8 cellular contexts compared by ENCODE assay signal in genomic region chr6:16759181-16759645, GRCh38. TPM values are rescaled to one million over a fixed set of nuclear protein-coding genes. Genes with fewer than 3 reads are reported as not detected.
DNase-seq lines count a peak whose midpoint lies in the region; ATAC-seq and TF ChIP-seq lines count a peak whose summit lies in the region.

No MANE protein-coding gene starts in this region.

- no peak for DNase-seq in astrocyte of the cerebellum (ENCODE audit: low read depth)
- peak; percentile 36 for DNase-seq in kidney glomerular epithelial cell (lab: John Stamatoyannopoulos, UW)
- no peak for DNase-seq in iPS-NIHi11 (ENCODE audit: low spot score)
- no peak for DNase-seq in GM13976 (ENCODE audit: low spot score)

- no peak for ATAC-seq in GM18505 (IDR thresholded peaks at IDR 0.05; ENCODE audit: unreplicated experiment)

- WGBS in HUES64 = under 1% methylated on average over 8 of the region's 8 CpGs

- no peak for TF ChIP-seq POLR2A in GM18505 (IDR thresholded peaks at IDR 0.05; ENCODE audit: borderline replicate concordance, extremely low read depth, insufficient read depth, insufficient read length)

- TF ChIP-seq CTCF in astrocyte of the cerebellum (IDR thresholded peaks at IDR 0.05; ENCODE audit: low read depth, low read length, missing control alignments) (no peak), GM13976 (IDR thresholded peaks at IDR 0.05; ENCODE audit: borderline replicate concordance, control extremely low read depth, extremely low read depth, insufficient read depth, missing control alignments) (no peak)

- peak overlapping the region; percentile 79 to 94 (median 84) for H3K4me2 ChIP-seq in BLaER1 treated with 17β-estradiol and CSF1 and Interleukin-3, amounts not matched to agents 10 nM and 100 nM

- peaks cover 0 to 44% (median 8%) of the 10 kb centered on the region in 11 experiments; a peak in 10 of 22 replicates for H4K20me1 ChIP-seq in BLaER1 treated with 17β-estradiol and CSF1 and Interleukin-3, amounts not matched to agents 10 nM and 100 nM

- peak overlapping the region; percentile 75 to 94 (median 84) for H3K4me3 ChIP-seq in BLaER1 treated with 17β-estradiol and CSF1 and Interleukin-3, amounts not matched to agents 10 nM and 100 nM
- peak overlapping the region; percentile 87 for H3K4me3 ChIP-seq in HUES64 (ENCODE audit: low read length)
- peak overlapping the region; percentile 90 for H3K4me3 ChIP-seq in astrocyte of the cerebellum (ENCODE audit: low read depth, low read length)
- peak overlapping the region; percentile 86 to 93 (median 90) for H3K4me3 ChIP-seq in subcutaneous abdominal adipose tissue (ENCODE audit: low read depth in 1 of 5, low read length in 5 of 5)

- H3K36me3 ChIP-seq in BLaER1 treated with 17β-estradiol and CSF1 and Interleukin-3, amounts not matched to agents 10 nM and 100 nM = peaks cover 0 to 7% (median 0%) of the 10 kb centered on the region in 11 experiments; a peak in 2 of 22 replicates
- H3K36me3 ChIP-seq in HUES64 (ENCODE audit: insufficient read depth, low read length) = no peaks in the 10 kb centered on the region
- H3K36me3 ChIP-seq in subcutaneous abdominal adipose tissue (ENCODE audit: control insufficient read depth in 5 of 5, insufficient read depth in 5 of 5, low read length in 5 of 5) = no peaks in the 10 kb centered on the region

- peaks cover 0 to 18% (median 0%) of the 10 kb centered on the region in 11 experiments; a peak in 6 of 22 replicates for H3K27me3 ChIP-seq in BLaER1 treated with 17β-estradiol and CSF1 and Interleukin-3, amounts not matched to agents 10 nM and 100 nM
- H3K27me3 ChIP-seq in HUES64 (ENCODE audit: insufficient read depth, low read length) = peaks cover 24% of the 10 kb centered on the region
- no peaks in the 10 kb centered on the region for H3K27me3 ChIP-seq in subcutaneous abdominal adipose tissue (ENCODE audit: control insufficient read depth in 5 of 5, insufficient read depth in 4 of 5, low read length in 5 of 5)

- in situ Hi-C loops in astrocyte of the cerebellum (cut with HindIII; ENCODE audit: low sequenced_read_pairs) = loop anchor here (25.0 kb wide), 1 partner anchor 247 kb away; no protein-coding TSS in a partner anchor
- in situ Hi-C loops in GM13976 (cut with MboI; ENCODE audit: low sequenced_read_pairs, unreplicated experiment) = loop anchor here (25.0 kb wide), 1 partner anchor 247 kb away; no protein-coding TSS in a partner anchor

- peak overlapping the region; percentile 80 to 99 (median 90) for H3K9ac ChIP-seq in BLaER1 treated with 17β-estradiol and CSF1 and Interleukin-3, amounts not matched to agents 10 nM and 100 nM
- H3K9ac ChIP-seq in HUES64 (ENCODE audit: low read depth, low read length) (peak overlapping the region; percentile 69), subcutaneous abdominal adipose tissue (ENCODE audit: low read length in 5 of 5) (peak overlapping the region; percentile 77 to 89 (median 84))

- H3K9me3 ChIP-seq in BLaER1 treated with 17β-estradiol and CSF1 and Interleukin-3, amounts not matched to agents 10 nM and 100 nM (replicated peaks in 1 of 11) = no peaks in the 10 kb centered on the region
- H3K9me3 ChIP-seq in HUES64 (ENCODE audit: insufficient read depth, low read depth, low read length) (no peaks in the 10 kb centered on the region), subcutaneous abdominal adipose tissue (ENCODE audit: control insufficient read depth in 5 of 5, low read length in 5 of 5) (no peaks in the 10 kb centered on the region)

- H3K4me1 ChIP-seq in BLaER1 treated with 17β-estradiol and CSF1 and Interleukin-3, amounts not matched to agents 10 nM and 100 nM = peaks cover 33 to 57% (median 41%) of the 10 kb centered on the region in 10 experiments
- H3K4me1 ChIP-seq in HUES64 (ENCODE audit: insufficient read depth, low read length) (peaks cover 16% of the 10 kb centered on the region), subcutaneous abdominal adipose tissue (ENCODE audit: control insufficient read depth in 5 of 5, insufficient read depth in 5 of 5, low read length in 5 of 5) (peaks cover 3 to 40% (median 28%) of the 10 kb centered on the region in 5 donors)

- peak overlapping the region; percentile 85 to 98 (median 89) for H3K27ac ChIP-seq in BLaER1 treated with 17β-estradiol and CSF1 and Interleukin-3, amounts not matched to agents 10 nM and 100 nM
- H3K27ac ChIP-seq in HUES64 (ENCODE audit: low read depth, low read length) (no peak overlapping the region), subcutaneous abdominal adipose tissue (ENCODE audit: low read depth, low read length) (peak overlapping the region; percentile 94)

RNA-seq across cellular contexts. Expression of gene ATXN1, which starts 2.0 kb away (rescaled TPM):
- 1.7 TPM for polyA plus RNA-seq in HUES64 (2013, experiment 1 of 2)
- 1.6 TPM for polyA plus RNA-seq in HUES64 (2013, experiment 2 of 2)
